In genomic region chr7:69839782-69840181, GRCh38 we compare ENCODE assay signal across 13 cellular contexts.
DNase-seq lines count a peak whose midpoint lies in the region; ATAC-seq and TF ChIP-seq lines count a peak whose summit lies in the region.
"Had no signal": no experiment of that assay in that cellular context is flagged by ENCODE, and none has a peak within 500 bp of the region (broad histone marks: within the 10 kb centered on the region; RNA-seq: fewer than 3 reads in every experiment).

No MANE protein-coding gene starts in this region.

- no peak for DNase-seq in endodermal cell
- DNase-seq in midbrain (lab: John Stamatoyannopoulos, UW) = no peak
- DNase-seq in T-helper 9 cell = no peak
- no peak for DNase-seq in activated CD8-positive, alpha-beta T cell treated with anti-CD3 and anti-CD28 coated beads for 36 hours
- DNase-seq in DMS 273 (lab: John Stamatoyannopoulos, UW; ENCODE audit: unreplicated experiment) = no peak
- DNase-seq: dermis blood vessel endothelial cell; DMS79 treated with DMSO at 0.1 percent for 48 hours; NCI-H524 treated with DMSO at 0.1 percent for 48 hours; stimulated activated naive CD4-positive, alpha-beta T cell had no signal

- no peak overlapping the region for H3K4me3 Mint-ChIP-seq in endodermal cell
- no peak overlapping the region for H3K4me3 Mint-ChIP-seq in activated CD8-positive, alpha-beta T cell treated with anti-CD3 and anti-CD28 coated beads for 36 hours

- H3K9me3 ChIP-seq in endodermal cell (ENCODE audit: control insufficient read depth, low read length) = no peaks in the 10 kb centered on the region

- no peak overlapping the region for H3K27ac ChIP-seq in endodermal cell (ENCODE audit: low read depth, low read length)

- H3K9ac ChIP-seq in endodermal cell (ENCODE audit: extremely low read depth, low read length, poor library complexity, severe bottlenecking) = no peak overlapping the region

- TF ChIP-seq CTCF in endodermal cell (conservative IDR thresholded peaks at IDR 0.05) = no peak
- TF ChIP-seq CTCF in activated CD8-positive, alpha-beta T cell treated with anti-CD3 and anti-CD28 coated beads for 36 hours (IDR thresholded peaks at IDR 0.05) = no peak

- H3K36me3 Mint-ChIP-seq in endodermal cell (ENCODE audit: low read depth) = no peaks in the 10 kb centered on the region
- no peaks in the 10 kb centered on the region for H3K36me3 Mint-ChIP-seq in activated CD8-positive, alpha-beta T cell treated with anti-CD3 and anti-CD28 coated beads for 36 hours (ENCODE audit: low read depth)

- H3K4me1 Mint-ChIP-seq in endodermal cell = peaks cover 60% of the 10 kb centered on the region
- no peaks in the 10 kb centered on the region for H3K4me1 Mint-ChIP-seq in activated CD8-positive, alpha-beta T cell treated with anti-CD3 and anti-CD28 coated beads for 36 hours (ENCODE audit: low read depth)

- H3K27ac Mint-ChIP-seq in endodermal cell = peak overlapping the region; percentile 6
- no peak overlapping the region for H3K27ac Mint-ChIP-seq in activated CD8-positive, alpha-beta T cell treated with anti-CD3 and anti-CD28 coated beads for 36 hours

- H3K9me3 Mint-ChIP-seq in endodermal cell = no peaks in the 10 kb centered on the region
- H3K9me3 Mint-ChIP-seq in activated CD8-positive, alpha-beta T cell treated with anti-CD3 and anti-CD28 coated beads for 36 hours = no peaks in the 10 kb centered on the region

- intact Hi-C loops in activated CD8-positive, alpha-beta T cell treated with anti-CD3 and anti-CD28 coated beads for 36 hours (cut with micrococcal nuclease) = no loop called here

- CTCF ChIA-PET in activated CD8-positive, alpha-beta T cell treated with anti-CD3 and anti-CD28 coated beads for 36 hours (lab: Charles Lee) = no interaction called here

- 69 to 80% methylated on average over 1 to 2 of the region's 2 CpGs for WGBS in endodermal cell (ENCODE audit: insufficient coverage in 1 of 2, insufficient read length in 1 of 2), 2 experiments

- H3K36me3 ChIP-seq in endodermal cell (ENCODE audit: control insufficient read depth, insufficient read depth, low read length) = no peaks in the 10 kb centered on the region

- peaks cover 14% of the 10 kb centered on the region for H3K4me1 ChIP-seq in endodermal cell (ENCODE audit: control insufficient read depth, insufficient read depth, low read length)

- H3K27me3 ChIP-seq in endodermal cell (ENCODE audit: control insufficient read depth, insufficient read depth, low read length, poor library complexity, severe bottlenecking) = no peaks in the 10 kb centered on the region

- ATAC-seq in GM18511 (IDR thresholded peaks at IDR 0.05; ENCODE audit: unreplicated experiment) (peak; percentile 63), GM21723 (IDR thresholded peaks at IDR 0.05; ENCODE audit: unreplicated experiment) (peak; percentile 61), HG03196 (IDR thresholded peaks at IDR 0.05; ENCODE audit: unreplicated experiment) (peak; percentile 44)
- no peak for ATAC-seq in activated CD8-positive, alpha-beta T cell treated with anti-CD3 and anti-CD28 coated beads for 36 hours
- ATAC-seq: HepG2 had no signal

- H3K4me3 ChIP-seq in endodermal cell (ENCODE audit: low read length) = no peak overlapping the region

- no peaks in the 10 kb centered on the region for H3K27me3 Mint-ChIP-seq in endodermal cell (ENCODE audit: insufficient read depth)
- H3K27me3 Mint-ChIP-seq in activated CD8-positive, alpha-beta T cell treated with anti-CD3 and anti-CD28 coated beads for 36 hours = peaks cover 16% of the 10 kb centered on the region

- POLR2A ChIA-PET in activated CD8-positive, alpha-beta T cell treated with anti-CD3 and anti-CD28 coated beads for 36 hours (lab: Charles Lee) = no interaction called here
